Comparison of ENCODE assay signal across 8 cellular contexts in genomic region chr16:58684001-58684353, GRCh38. TPM values are rescaled to one million over a fixed set of nuclear protein-coding genes. Genes with fewer than 3 reads are reported as not detected.
A peak's percentile ranks its signal among the peaks of the same experiment; 100 is the strongest.
DNase-seq lines count a peak whose midpoint lies in the region; ATAC-seq, FAIRE-seq and TF ChIP-seq lines count a peak whose summit lies in the region.

No MANE protein-coding gene starts in this region.

- H3K9me3 ChIP-seq in keratinocyte (ENCODE audit: control insufficient read depth, low read depth, low read length) (no peaks in the 10 kb centered on the region), subcutaneous abdominal adipose tissue (ENCODE audit: control insufficient read depth in 5 of 5, low read length in 5 of 5) (no peaks in the 10 kb centered on the region)

- peak overlapping the region; percentile 77 for H3K4me2 ChIP-seq in keratinocyte (ENCODE audit: control insufficient read depth, extremely low read depth, insufficient read depth, low read depth, low read length)

- peaks cover 8% of the 10 kb centered on the region for H3K4me1 ChIP-seq in keratinocyte (ENCODE audit: control insufficient read depth, extremely low read depth, insufficient read depth, low read length)
- peaks cover 2 to 26% (median 19%) of the 10 kb centered on the region in 5 donors for H3K4me1 ChIP-seq in subcutaneous abdominal adipose tissue (ENCODE audit: control insufficient read depth in 5 of 5, insufficient read depth in 5 of 5, low read length in 5 of 5)

- H3K27ac Mint-ChIP-seq in Calu3 (ENCODE audit: unreplicated experiment) = peak overlapping the region; percentile 48

- peak overlapping the region; percentile 70 for H3K27ac ChIP-seq in HL-60 (replicated peaks)
- peak overlapping the region; percentile 88 for H3K27ac ChIP-seq in keratinocyte (ENCODE audit: control insufficient read depth, insufficient read depth, low read length)
- H3K27ac ChIP-seq in subcutaneous abdominal adipose tissue (ENCODE audit: low read depth, low read length) = peak overlapping the region; percentile 74

- no peaks in the 10 kb centered on the region for H3K27me3 Mint-ChIP-seq in Calu3 (ENCODE audit: unreplicated experiment)

- H2AFZ ChIP-seq in keratinocyte (ENCODE audit: control insufficient read depth, low read length) = peak overlapping the region; percentile 97

- H3K4me3 ChIP-seq in HL-60 (replicated peaks; ENCODE audit: insufficient read depth, low read length) (peak overlapping the region; percentile 73), astrocyte of the spinal cord (ENCODE audit: low read depth, low read length) (peak overlapping the region; percentile 79), keratinocyte (ENCODE audit: control insufficient read depth in 2 of 3, extremely low read depth in 1 of 3, insufficient read depth in 2 of 3, low read depth in 1 of 3, low read length in 3 of 3) (peak overlapping the region; percentile 76 to 86 (median 83)), subcutaneous abdominal adipose tissue (ENCODE audit: low read depth in 1 of 5, low read length in 5 of 5) (peak overlapping the region; percentile 82 to 95 (median 92))

- no peak for FAIRE-seq in keratinocyte (lab: Jason Lieb, UNC)

- TF ChIP-seq CTCF in Calu3 (IDR thresholded peaks at IDR 0.05; ENCODE audit: unreplicated experiment) (no peak), HL-60 (IDR thresholded peaks at IDR 0.05; ENCODE audit: insufficient read depth, low read length) (no peak), astrocyte of the spinal cord (IDR thresholded peaks at IDR 0.05; ENCODE audit: low read depth, low read length) (no peak), keratinocyte (optimal IDR thresholded peaks at IDR 0.05 in 1 of 3, IDR thresholded peaks at IDR 0.05 in 1 of 3, conservative IDR thresholded peaks at IDR 0.05 in 1 of 3; ENCODE audit: extremely low read depth in 1 of 3, insufficient read depth in 2 of 3, low read length in 3 of 3) (no peak)

- dilution Hi-C loops in keratinocyte (cut with MboI; ENCODE audit: extremely low pct_ligation_motif_present, low sequenced_read_pairs) = no loop called here

- H3K36me3 ChIP-seq in keratinocyte (ENCODE audit: control insufficient read depth in 2 of 2, extremely low read depth in 1 of 2, insufficient read depth in 2 of 2, low read length in 2 of 2) (peaks cover 4 to 13% of the 10 kb centered on the region in 2 experiments), subcutaneous abdominal adipose tissue (ENCODE audit: control insufficient read depth in 5 of 5, insufficient read depth in 5 of 5, low read length in 5 of 5) (peaks cover 0 to 24% (median 14%) of the 10 kb centered on the region in 5 donors)

- no peaks in the 10 kb centered on the region for H3K27me3 ChIP-seq in HL-60 (ENCODE audit: insufficient read depth, poor library complexity, severe bottlenecking)
- no peaks in the 10 kb centered on the region for H3K27me3 ChIP-seq in keratinocyte (ENCODE audit: control insufficient read depth, extremely low read depth, insufficient read depth, low read length)
- H3K27me3 ChIP-seq in subcutaneous abdominal adipose tissue (ENCODE audit: control insufficient read depth in 5 of 5, insufficient read depth in 4 of 5, low read length in 5 of 5) = no peaks in the 10 kb centered on the region

- peaks cover 17% of the 10 kb centered on the region for H3K36me3 Mint-ChIP-seq in Calu3 (ENCODE audit: insufficient read depth, unreplicated experiment)

- H3K4me3 Mint-ChIP-seq in Calu3 (ENCODE audit: low read depth, unreplicated experiment) = peak overlapping the region; percentile 83

- H4K20me1 ChIP-seq in keratinocyte (ENCODE audit: control insufficient read depth, extremely low read depth, insufficient read depth, low read length) = no peaks in the 10 kb centered on the region

- no TSS peak for BruUV-seq in Calu3 (replicated peaks; lab: Mats Ljungman, UMichigan)

- ATAC-seq in HG02938 (IDR thresholded peaks at IDR 0.05; ENCODE audit: unreplicated experiment) = no peak

- CTCF ChIA-PET in Calu3 (lab: Charles Lee) = interaction anchor here (1.0 kb wide), 1 partner anchor 189 kb away, joined by 3 read pairs; no protein-coding TSS in a partner anchor

- no peaks in the 10 kb centered on the region for H3K9me1 ChIP-seq in keratinocyte (ENCODE audit: control insufficient read depth, extremely low read depth, insufficient read depth, low read length)

- peaks cover 5% of the 10 kb centered on the region for H3K79me2 ChIP-seq in keratinocyte (ENCODE audit: control insufficient read depth, insufficient read depth, low read length)

- peak overlapping the region; percentile 96 for H3K9ac ChIP-seq in keratinocyte (ENCODE audit: control insufficient read depth, extremely low read depth, insufficient read depth, low read length)
- H3K9ac ChIP-seq in subcutaneous abdominal adipose tissue (ENCODE audit: low read length in 5 of 5) = peak overlapping the region; percentile 86 to 99 (median 97)

- no peaks in the 10 kb centered on the region for H3K9me3 Mint-ChIP-seq in Calu3 (ENCODE audit: low read depth, unreplicated experiment)

- intact Hi-C loops in Calu3 (cut with micrococcal nuclease; ENCODE audit: unreplicated experiment) = no loop called here

- DNase-seq in Calu3 (no peak), HL-60 (ENCODE audit: low read depth in 1 of 2, low spot score in 1 of 2) (peak in 1 of 2 experiments; percentile 40), astrocyte of the spinal cord (ENCODE audit: low read depth, low spot score) (peak; percentile 6), keratinocyte (ENCODE audit: low read depth, low spot score) (no peak), SK-N-DZ (ENCODE audit: low spot score) (no peak)
- DNase-seq in stimulated activated naive CD4-positive, alpha-beta T cell (lab: John Stamatoyannopoulos, UW) = no peak

- in situ Hi-C loops in astrocyte of the spinal cord (cut with HindIII; ENCODE audit: low sequenced_read_pairs) = no loop called here

- H3K4me1 Mint-ChIP-seq in Calu3 (ENCODE audit: low read depth, unreplicated experiment) = peaks cover 11% of the 10 kb centered on the region

RNA-seq across cellular contexts. Expression of gene SLC38A7, which starts 0.6 kb away (rescaled TPM):
- total RNA-seq in Calu3 (2022) = 23.3 and 23.7 TPM in 2 replicates
- polyA plus RNA-seq in keratinocyte = 11.2 to 18.9 TPM (median 18.2 TPM) in 3 replicates
- polyA plus RNA-seq in keratinocyte (2011; ENCODE audit: low read depth) = 3.2 TPM
- 9.1 and 9.4 TPM in 2 replicates for polyA plus RNA-seq in keratinocyte (2011; cell fraction: cytosol; rRNA removed)
- 44.7 and 54.0 TPM in 2 replicates for polyA plus RNA-seq in keratinocyte (2011; cell fraction: nucleus; rRNA removed)
- polyA plus RNA-seq in keratinocyte (2012; ENCODE audit: low replicate concordance) = 7.3 and 16.0 TPM in 2 replicates
- polyA minus RNA-seq in keratinocyte = 33.2 to 44.3 TPM (median 35.5 TPM) in 3 replicates
- 40.7 TPM for polyA minus RNA-seq in keratinocyte (2011; cell fraction: cytosol; rRNA and poly(A)+ RNA removed)
- 47.4 and 49.0 TPM in 2 replicates for polyA minus RNA-seq in keratinocyte (2011; cell fraction: nucleus; rRNA and poly(A)+ RNA removed)
- polyA plus RNA-seq in SK-N-DZ (2014; cell fraction: cytosol; rRNA removed) = 7.0 and 10.5 TPM in 2 replicates
- polyA plus RNA-seq in SK-N-DZ (2014; cell fraction: nucleus; rRNA removed) = 8.9 and 13.4 TPM in 2 replicates

RNA-seq across cellular contexts. Expression of gene GOT2, which starts 50.1 kb away (rescaled TPM):
- total RNA-seq in Calu3 (2022) = 146 and 162 TPM in 2 replicates
- polyA plus RNA-seq in keratinocyte = 46.2 to 174 TPM (median 99.2 TPM) in 3 replicates
- polyA plus RNA-seq in keratinocyte (2011; ENCODE audit: low read depth) = 30.6 TPM
- 141 and 184 TPM in 2 replicates for polyA plus RNA-seq in keratinocyte (2011; cell fraction: cytosol; rRNA removed)
- 153 and 156 TPM in 2 replicates for polyA plus RNA-seq in keratinocyte (2011; cell fraction: nucleus; rRNA removed)
- polyA plus RNA-seq in keratinocyte (2012; ENCODE audit: low replicate concordance) = 81.5 and 149 TPM in 2 replicates
- 55.8 to 120 TPM (median 100 TPM) in 3 replicates for polyA minus RNA-seq in keratinocyte
- polyA minus RNA-seq in keratinocyte (2011; cell fraction: cytosol; rRNA and poly(A)+ RNA removed) = 196 TPM
- polyA minus RNA-seq in keratinocyte (2011; cell fraction: nucleus; rRNA and poly(A)+ RNA removed) = 52.1 and 90.0 TPM in 2 replicates
- 181 and 188 TPM in 2 replicates for polyA plus RNA-seq in SK-N-DZ (2014; cell fraction: cytosol; rRNA removed)
- polyA plus RNA-seq in SK-N-DZ (2014; cell fraction: nucleus; rRNA removed) = 110 and 127 TPM in 2 replicates

RNA-seq across cellular contexts. Expression of gene CNOT1, which starts 54.4 kb away (rescaled TPM):
- 270 and 299 TPM in 2 replicates for total RNA-seq in Calu3 (2022)
- polyA plus RNA-seq in keratinocyte = 135 to 196 TPM (median 163 TPM) in 3 replicates
- polyA plus RNA-seq in keratinocyte (2011; ENCODE audit: low read depth) = 62.4 TPM
- 93.7 and 135 TPM in 2 replicates for polyA plus RNA-seq in keratinocyte (2011; cell fraction: cytosol; rRNA removed)
- polyA plus RNA-seq in keratinocyte (2011; cell fraction: nucleus; rRNA removed) = 204 and 228 TPM in 2 replicates
- 80.2 and 95.9 TPM in 2 replicates for polyA plus RNA-seq in keratinocyte (2012; ENCODE audit: low replicate concordance)
- 300 to 783 TPM (median 545 TPM) in 3 replicates for polyA minus RNA-seq in keratinocyte
- 201 TPM for polyA minus RNA-seq in keratinocyte (2011; cell fraction: cytosol; rRNA and poly(A)+ RNA removed)
- polyA minus RNA-seq in keratinocyte (2011; cell fraction: nucleus; rRNA and poly(A)+ RNA removed) = 362 and 561 TPM in 2 replicates
- polyA plus RNA-seq in SK-N-DZ (2014; cell fraction: cytosol; rRNA removed) = 107 and 121 TPM in 2 replicates
- polyA plus RNA-seq in SK-N-DZ (2014; cell fraction: nucleus; rRNA removed) = 61.5 and 105 TPM in 2 replicates
